In genomic region chr2:48112911-48113687, GRCh38 we compare ENCODE assay signal across 1 cellular context.
TF ChIP-seq lines count a peak whose summit lies in the region.

No MANE protein-coding gene starts in this region.

TF ChIP-seq in HepG2, 621 proteins besides CTCF, POLR2A, EP300 and RAD21 (continued from another document and continues in another):
- no peak for TF ChIP-seq ZNF207 (IDR thresholded peaks at IDR 0.05; ENCODE audit: borderline replicate concordance)
- no peak for TF ChIP-seq ZBTB46 (CRISPR knock-in tag; IDR thresholded peaks at IDR 0.05; ENCODE audit: borderline replicate concordance)
- TF ChIP-seq ZNF577 (CRISPR knock-in tag; IDR thresholded peaks at IDR 0.05; ENCODE audit: borderline replicate concordance, low read depth), result no peak
- no peak for TF ChIP-seq ZNF770 (CRISPR knock-in tag; IDR thresholded peaks at IDR 0.05)
- TF ChIP-seq TFE3 (CRISPR knock-in tag; IDR thresholded peaks at IDR 0.05), result no peak
- peak; percentile 28; the same call in 1 of the 2 replicates for TF ChIP-seq ARID4A (CRISPR knock-in tag; IDR thresholded peaks at IDR 0.05; ENCODE audit: borderline replicate concordance)
- 0 out of 2 replicates have a peak, but pooled peaks have one; percentile 29 for TF ChIP-seq ETV5 (CRISPR knock-in tag; IDR thresholded peaks at IDR 0.05; ENCODE audit: borderline replicate concordance)
- TF ChIP-seq ZNF615 (CRISPR knock-in tag; IDR thresholded peaks at IDR 0.05; ENCODE audit: borderline replicate concordance), result 0 out of 2 replicates have a peak, but pooled peaks have one; percentile 25
- no peak for TF ChIP-seq SNRNP70 (IDR thresholded peaks at IDR 0.05; ENCODE audit: low read depth, low read length)
- no peak for TF ChIP-seq CREB3 (CRISPR knock-in tag; IDR thresholded peaks at IDR 0.05)
- peak; percentile 46 for TF ChIP-seq FOSL2 (CRISPR knock-in tag; IDR thresholded peaks at IDR 0.05)
- TF ChIP-seq ZNF432 (CRISPR knock-in tag; IDR thresholded peaks at IDR 0.05; ENCODE audit: borderline replicate concordance), result no peak
- TF ChIP-seq CBX2 (IDR thresholded peaks at IDR 0.05; ENCODE audit: low read depth, low read length), result no peak
- TF ChIP-seq CBX2 (CRISPR knock-in tag; IDR thresholded peaks at IDR 0.05; ENCODE audit: low read depth), result no peak
- no peak for TF ChIP-seq ZNF782 (CRISPR knock-in tag; IDR thresholded peaks at IDR 0.05; ENCODE audit: borderline replicate concordance)
- TF ChIP-seq KAT7 (CRISPR knock-in tag; IDR thresholded peaks at IDR 0.05; ENCODE audit: borderline replicate concordance), result peak; percentile 41; the same call in 1 of the 2 replicates
- no peak for TF ChIP-seq ZNF740 (CRISPR knock-in tag; IDR thresholded peaks at IDR 0.05)
- TF ChIP-seq ZSCAN22 (CRISPR knock-in tag; IDR thresholded peaks at IDR 0.05), result no peak
- no peak; the same call in 1 of the 2 replicates for TF ChIP-seq ZMAT3 (CRISPR knock-in tag; conservative IDR thresholded peaks at IDR 0.05)
- TF ChIP-seq ZNF10 (CRISPR knock-in tag; IDR thresholded peaks at IDR 0.05; ENCODE audit: borderline replicate concordance, low read depth), result no peak
- TF ChIP-seq ZSCAN5A (CRISPR knock-in tag; IDR thresholded peaks at IDR 0.05; ENCODE audit: borderline replicate concordance), result no peak
- TF ChIP-seq MED13 (CRISPR knock-in tag; IDR thresholded peaks at IDR 0.05), result no peak
- TF ChIP-seq IRF2 (CRISPR knock-in tag; IDR thresholded peaks at IDR 0.05), result no peak
- TF ChIP-seq E2F5 (CRISPR knock-in tag; conservative IDR thresholded peaks at IDR 0.05), result no peak
- no peak for TF ChIP-seq MYC (CRISPR knock-in tag; IDR thresholded peaks at IDR 0.05; ENCODE audit: borderline replicate concordance)
- TF ChIP-seq CERS6 (CRISPR knock-in tag; IDR thresholded peaks at IDR 0.05), result no peak
- TF ChIP-seq TEAD3 (CRISPR knock-in tag; optimal IDR thresholded peaks at IDR 0.05; ENCODE audit: borderline replicate concordance), result no peak
- no peak for TF ChIP-seq RFX3 (CRISPR knock-in tag; IDR thresholded peaks at IDR 0.05)
- TF ChIP-seq ZNF530 (CRISPR knock-in tag; IDR thresholded peaks at IDR 0.05; ENCODE audit: low read depth), result no peak
- no peak for TF ChIP-seq CBX1 (IDR thresholded peaks at IDR 0.05; ENCODE audit: low read depth)
- TF ChIP-seq ZFP36L2 (CRISPR knock-in tag; IDR thresholded peaks at IDR 0.05), result no peak
- TF ChIP-seq FOXC1 (CRISPR knock-in tag; IDR thresholded peaks at IDR 0.05; ENCODE audit: borderline replicate concordance), result no peak
- no peak for TF ChIP-seq ZNF230 (CRISPR knock-in tag; IDR thresholded peaks at IDR 0.05)
- TF ChIP-seq ZNF550 (CRISPR knock-in tag; IDR thresholded peaks at IDR 0.05; ENCODE audit: borderline replicate concordance), result no peak
- TF ChIP-seq PLSCR1 (CRISPR knock-in tag; IDR thresholded peaks at IDR 0.05; ENCODE audit: borderline replicate concordance), result no peak
- no peak for TF ChIP-seq SOX6 (IDR thresholded peaks at IDR 0.05)
- 0 out of 2 replicates have a peak, but pooled peaks have one; percentile 9 for TF ChIP-seq SOX6 (CRISPR knock-in tag; IDR thresholded peaks at IDR 0.05)
- no peak for TF ChIP-seq ZNF263 (CRISPR knock-in tag; IDR thresholded peaks at IDR 0.05)
- TF ChIP-seq ZNF343 (CRISPR knock-in tag; IDR thresholded peaks at IDR 0.05), result no peak
- TF ChIP-seq TCF12 (IDR thresholded peaks at IDR 0.05), result no peak
- no peak for TF ChIP-seq TCF12 (CRISPR knock-in tag; IDR thresholded peaks at IDR 0.05)
- no peak for TF ChIP-seq PRDM15 (CRISPR knock-in tag; IDR thresholded peaks at IDR 0.05)
